Comparison of ENCODE assay signal across 8 cellular contexts in the genomic region with DNA sequence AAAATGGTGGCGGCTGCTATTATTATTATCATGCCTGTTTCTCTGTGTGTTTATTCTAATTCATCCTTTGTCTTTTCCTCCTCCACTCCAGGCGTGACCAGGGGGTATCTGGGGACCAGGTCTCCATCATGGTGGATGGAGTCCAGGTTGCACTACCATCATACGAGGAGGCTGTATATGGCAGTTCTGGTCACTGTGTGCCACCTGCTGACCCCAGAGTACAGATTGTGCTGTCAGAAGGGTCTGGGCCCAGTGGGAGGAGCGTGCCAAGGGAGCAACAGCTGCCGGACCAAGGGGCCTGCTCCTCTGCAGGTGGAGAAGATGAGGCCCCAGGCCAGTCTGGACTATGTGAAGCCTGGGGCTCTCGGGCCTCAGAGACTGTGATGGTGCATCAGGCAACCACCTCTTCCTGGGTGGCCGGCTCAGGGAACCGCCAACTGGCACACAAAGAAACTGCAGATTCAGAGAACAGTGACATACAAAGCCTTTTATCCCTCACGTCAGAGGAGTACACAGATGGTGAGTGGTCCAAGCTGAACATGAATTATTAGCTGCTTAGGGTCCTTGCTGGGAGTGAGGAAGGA. TPM values are rescaled to one million over a fixed set of nuclear protein-coding genes. Genes with fewer than 3 reads are reported as not detected.
DNase-seq lines count a peak whose midpoint lies in the region; ATAC-seq and TF ChIP-seq lines count a peak whose summit lies in the region.

No MANE protein-coding gene starts in this region.

- peaks cover 0 to 1% (median 0%) of the 10 kb centered on the region in 7 donors for H3K9me3 Mint-ChIP-seq in CD4-positive, CD25-positive, alpha-beta regulatory T cell

- no peak overlapping the region for H3K4me3 Mint-ChIP-seq in CD4-positive, CD25-positive, alpha-beta regulatory T cell

- intact Hi-C loops in left cardiac atrium (cut with DNase I), result no loop called here

- H4K20me1 ChIP-seq in hepatocyte (ENCODE audit: insufficient read depth, poor library complexity, severe bottlenecking), result no peaks in the 10 kb centered on the region

- TF ChIP-seq CTCF in WERI-Rb-1 (IDR thresholded peaks at IDR 0.05; ENCODE audit: low read depth, low read length) (peak; percentile 77), hepatocyte (IDR thresholded peaks at IDR 0.05; ENCODE audit: poor library complexity) (peak; percentile 12)

- peaks cover 5 to 38% (median 24%) of the 10 kb centered on the region in 4 donors for H3K4me1 Mint-ChIP-seq in CD4-positive, CD25-positive, alpha-beta regulatory T cell

- no peak overlapping the region for H2AFZ ChIP-seq in hepatocyte

- H3K4me3 ChIP-seq in CD4-positive, CD25-positive, alpha-beta regulatory T cell (ENCODE audit: low read depth, low read length), result no peak overlapping the region
- H3K4me3 ChIP-seq in WERI-Rb-1 (ENCODE audit: low read depth, low read length) (no peak overlapping the region), hepatocyte (no peak overlapping the region)

- H3K79me2 ChIP-seq in hepatocyte, result peaks cover 12% of the 10 kb centered on the region

- H3K4me1 ChIP-seq in CD4-positive, CD25-positive, alpha-beta regulatory T cell (ENCODE audit: control insufficient read depth, insufficient read depth, low read length, poor library complexity, severe bottlenecking), result peaks cover 15% of the 10 kb centered on the region
- H3K4me1 ChIP-seq in hepatocyte (ENCODE audit: insufficient read depth), result peaks cover 17% of the 10 kb centered on the region

- no peak overlapping the region for H3K4me2 ChIP-seq in hepatocyte

- no peaks in the 10 kb centered on the region for H3K27me3 Mint-ChIP-seq in CD4-positive, CD25-positive, alpha-beta regulatory T cell

- no peak overlapping the region for H3K27ac ChIP-seq in CD4-positive, CD25-positive, alpha-beta regulatory T cell (ENCODE audit: insufficient read depth, low read length, poor library complexity, severe bottlenecking)
- peak overlapping the region; percentile 96 for H3K27ac ChIP-seq in WERI-Rb-1
- no peak overlapping the region for H3K27ac ChIP-seq in hepatocyte

- no peaks in the 10 kb centered on the region for H3K9me2 ChIP-seq in hepatocyte (replicated peaks; ENCODE audit: insufficient read depth)

- H3K9me3 ChIP-seq in CD4-positive, CD25-positive, alpha-beta regulatory T cell (ENCODE audit: control insufficient read depth in 2 of 2, low read length in 2 of 2), result no peaks in the 10 kb centered on the region
- H3K9me3 ChIP-seq in WERI-Rb-1 (ENCODE audit: severe bottlenecking), result no peaks in the 10 kb centered on the region
- H3K9me3 ChIP-seq in hepatocyte (ENCODE audit: low read depth), result no peaks in the 10 kb centered on the region

- WGBS in hepatocyte (ENCODE audit: low lambda C conversion rate, missing lambda C conversion rate), result 73% methylated on average over 9 of the region's 9 CpGs

- H3K27me3 ChIP-seq in CD4-positive, CD25-positive, alpha-beta regulatory T cell (ENCODE audit: control insufficient read depth, insufficient read depth, low read length), result no peaks in the 10 kb centered on the region
- H3K27me3 ChIP-seq in WERI-Rb-1 (ENCODE audit: insufficient read depth, low read depth, severe bottlenecking) (no peaks in the 10 kb centered on the region), hepatocyte (no peaks in the 10 kb centered on the region)

- H3K36me3 ChIP-seq in CD4-positive, CD25-positive, alpha-beta regulatory T cell (ENCODE audit: control insufficient read depth, insufficient read depth, low read length), result peaks cover 91% of the 10 kb centered on the region
- H3K36me3 ChIP-seq in WERI-Rb-1 (peaks cover 70% of the 10 kb centered on the region), hepatocyte (replicated peaks; ENCODE audit: insufficient read depth, low read depth) (no peaks in the 10 kb centered on the region)

- H3K36me3 Mint-ChIP-seq in CD4-positive, CD25-positive, alpha-beta regulatory T cell, result peaks cover 52% of the 10 kb centered on the region

- peak overlapping the region in 2 of 3 donors; percentile 62 to 75 for H3K27ac Mint-ChIP-seq in CD4-positive, CD25-positive, alpha-beta regulatory T cell

- DNase-seq in CD4-positive, CD25-positive, alpha-beta regulatory T cell, result peak in 1 of 3 donors; percentile 61
- DNase-seq in HT1080 (ENCODE audit: low read depth), result peak; percentile 21
- DNase-seq in WERI-Rb-1, result peak; percentile 90
- no peak for DNase-seq in hepatocyte (ENCODE audit: low spot score)
- no peak for DNase-seq in left cardiac atrium

- ATAC-seq in CD4-positive, CD25-positive, alpha-beta regulatory T cell (ENCODE audit: low read depth in 2 of 2), result peak; percentile 57 to 64
- ATAC-seq in GM18873 (IDR thresholded peaks at IDR 0.05; ENCODE audit: low FRiP score, unreplicated experiment) (no peak), GM19351 (IDR thresholded peaks at IDR 0.05; ENCODE audit: unreplicated experiment) (no peak), GM21576 (IDR thresholded peaks at IDR 0.05; ENCODE audit: unreplicated experiment) (no peak), left cardiac atrium (no peak)

RNA-seq across cellular contexts. Expression of a gene that starts 58.3 kb away (rescaled TPM):
- 1,477 TPM for total RNA-seq in CD4-positive, CD25-positive, alpha-beta regulatory T cell
- polyA plus RNA-seq in CD4-positive, CD25-positive, alpha-beta regulatory T cell, result 1,000 to 10,000 TPM in 3 of 4 donors, 100 to 1,000 TPM in 1; 909 to 1,385 (median 1,115) TPM
- 120 and 191 TPM in 2 replicates for total RNA-seq in HT1080 (2014; rRNA removed; shearing (Covaris generic))
- polyA plus RNA-seq in HT1080 (2015; cell fraction: cytosol; rRNA removed), result 224 TPM in 2 replicates
- 1,094 and 1,109 TPM in 2 replicates for polyA plus RNA-seq in HT1080 (2015; cell fraction: nucleus; rRNA removed)
- 262 and 263 TPM in 2 replicates for total RNA-seq in hepatocyte
- polyA plus RNA-seq in hepatocyte, result 386 and 447 TPM in 2 replicates
- total RNA-seq in left cardiac atrium, result 100 to 1,000 TPM; 173 to 284 TPM

Comparison
In these comparisons a context has a peak if more than half of its experiments do, and no peak if none do; other contexts are left out.
1. ATAC-seq: peak in CD4-positive, CD25-positive, alpha-beta regulatory T cell (2 of 2); none in GM18873 (single experiment), GM19351 (single experiment), GM21576 (single experiment) and left cardiac atrium (0 of 2).
2. DNase-seq: peak in HT1080 (single experiment) and WERI-Rb-1 (single experiment); none in hepatocyte (single experiment) and left cardiac atrium (single experiment).